15 cellular contexts compared by ENCODE assay signal in genomic region chr4:159267940-159268327, GRCh38.
DNase-seq lines count a peak whose midpoint lies in the region; ATAC-seq and TF ChIP-seq lines count a peak whose summit lies in the region.
"Had no signal": no experiment of that assay in that cellular context is flagged by ENCODE, and none has a peak within 500 bp of the region (broad histone marks: within the 10 kb centered on the region; RNA-seq: fewer than 3 reads in every experiment).

No MANE protein-coding gene starts in this region.

- H3K18ac ChIP-seq in neuronal stem cell (ENCODE audit: low read length), result no peak overlapping the region

- H2AK5ac ChIP-seq in neuronal stem cell (ENCODE audit: low read depth, low read length), result no peak overlapping the region

- H3K9ac ChIP-seq in neuronal stem cell (ENCODE audit: low read depth, low read length, poor library complexity) (no peak overlapping the region), PC-3 (ENCODE audit: low read length) (no peak overlapping the region)

- H3K27ac ChIP-seq in A673 (ENCODE audit: low read depth, low read length, poor library complexity, severe bottlenecking), result peak overlapping the region; percentile 18
- peak overlapping the region; percentile 62 for H3K27ac ChIP-seq in neuronal stem cell (replicated peaks; ENCODE audit: low read length)
- H3K27ac ChIP-seq in PC-3 (ENCODE audit: low read length), result no peak overlapping the region
- H3K27ac ChIP-seq: SK-N-MC, vagina had no signal

- H3K4me2 ChIP-seq in neuronal stem cell (ENCODE audit: insufficient read depth, low read length, poor library complexity, severe bottlenecking) (no peak overlapping the region), PC-3 (ENCODE audit: low read length) (no peak overlapping the region)

- H4K91ac ChIP-seq in neuronal stem cell (ENCODE audit: low read depth, low read length, poor library complexity), result no peak overlapping the region

- POLR2A ChIA-PET in A673 (lab: Charles Lee; ENCODE audit: low non-redundant PET) (no interaction called here), PC-3 (lab: Charles Lee; ENCODE audit: unreplicated experiment) (no interaction called here)
- POLR2A ChIA-PET in naive thymus-derived CD8-positive, alpha-beta T cell (lab: Charles Lee), result no interaction called here

- no peaks in the 10 kb centered on the region for H3K9me2 ChIP-seq in PC-3 (replicated peaks; ENCODE audit: low read length)

- CTCF ChIA-PET in A673 (lab: Charles Lee) (interaction anchor here (0.8 kb wide), 1 partner anchor 12 kb away, joined by 3 read pairs; no protein-coding TSS in a partner anchor), PC-3 (lab: Charles Lee) (no interaction called here)

- no peak overlapping the region for H2BK5ac ChIP-seq in neuronal stem cell (ENCODE audit: low read length)

- no peaks in the 10 kb centered on the region for H3K79me2 ChIP-seq in PC-3 (ENCODE audit: low read length)

- intact Hi-C loops in A673 (cut with micrococcal nuclease; ENCODE audit: unreplicated experiment), result no loop called here
- intact Hi-C loops in PC-3 (cut with micrococcal nuclease), result no loop called here
- intact Hi-C loops in CD14-positive monocyte (cut with micrococcal nuclease), result no loop called here

- H3K79me1 ChIP-seq in neuronal stem cell (ENCODE audit: low read depth, low read length), result no peaks in the 10 kb centered on the region

- H2BK12ac ChIP-seq in neuronal stem cell (ENCODE audit: low read length), result no peak overlapping the region

- H3K36me3 ChIP-seq in A673 (ENCODE audit: insufficient read depth, low read length, poor library complexity, severe bottlenecking) (no peaks in the 10 kb centered on the region), neuronal stem cell (replicated peaks in 1 of 2; ENCODE audit: control insufficient read depth in 2 of 2, insufficient read depth in 2 of 2, low read length in 2 of 2) (no peaks in the 10 kb centered on the region), PC-3 (ENCODE audit: low read depth, low read length) (no peaks in the 10 kb centered on the region)
- H3K36me3 ChIP-seq: HAP-1, MG63, vagina had no signal

- H4K8ac ChIP-seq in neuronal stem cell (ENCODE audit: low read depth, low read length), result no peak overlapping the region

- H3K4me3 Mint-ChIP-seq in CD14-positive monocyte, result no peak overlapping the region
- H3K4me3 Mint-ChIP-seq in naive thymus-derived CD8-positive, alpha-beta T cell, result no peak overlapping the region
- H3K4me3 Mint-ChIP-seq: activated CD4-positive, alpha-beta T cell treated with anti-CD3 and anti-CD28 coated beads, Interleukin-2, amount 10 ng/mL, durations not matched to agents 24 days and 14 days had no signal

- peaks cover 14 to 22% of the 10 kb centered on the region in 2 donors for H3K36me3 Mint-ChIP-seq in CD14-positive monocyte
- no peaks in the 10 kb centered on the region for H3K36me3 Mint-ChIP-seq in naive thymus-derived CD8-positive, alpha-beta T cell

- H3K23ac ChIP-seq in neuronal stem cell (ENCODE audit: low read depth, low read length, poor library complexity), result no peak overlapping the region

- H3K9me3 ChIP-seq in A673 (ENCODE audit: low read depth, low read length, poor library complexity, severe bottlenecking), result no peaks in the 10 kb centered on the region
- H3K9me3 ChIP-seq in neuronal stem cell (replicated peaks in 1 of 2; ENCODE audit: control insufficient read depth in 2 of 2, insufficient read depth in 1 of 2, low read depth in 1 of 2, low read length in 2 of 2), result no peaks in the 10 kb centered on the region
- no peaks in the 10 kb centered on the region for H3K9me3 ChIP-seq in PC-3 (ENCODE audit: low read length)
- H3K9me3 ChIP-seq: HAP-1, MG63, vagina had no signal

- no peak for TF ChIP-seq CTCF in A673 (conservative IDR thresholded peaks at IDR 0.05; ENCODE audit: low read depth, low read length)
- TF ChIP-seq CTCF in fibroblast of the aortic adventitia (IDR thresholded peaks at IDR 0.05; ENCODE audit: insufficient read depth, low read length), result no peak
- TF ChIP-seq CTCF in PC-3 (conservative IDR thresholded peaks at IDR 0.05; ENCODE audit: low read depth, low read length), result no peak
- no peak for TF ChIP-seq CTCF in CD14-positive monocyte (IDR thresholded peaks at IDR 0.05)

- H3K27me3 ChIP-seq in A673 (replicated peaks; ENCODE audit: insufficient read depth, low read depth, low read length, poor library complexity), result no peaks in the 10 kb centered on the region
- no peaks in the 10 kb centered on the region for H3K27me3 ChIP-seq in neuronal stem cell (ENCODE audit: control insufficient read depth in 3 of 3, insufficient read depth in 3 of 3, low read depth in 1 of 3, low read length in 3 of 3)
- no peaks in the 10 kb centered on the region for H3K27me3 ChIP-seq in PC-3 (ENCODE audit: low read length)
- H3K27me3 ChIP-seq: MG63, vagina had no signal

- WGBS in neuronal stem cell (ENCODE audit: extremely low coverage in 2 of 2, insufficient read length in 2 of 2, insufficient replicate concordance in 1 of 2), 2 donors, result no CpG with 5 or more reads among the region's 5 CpGs

- peak overlapping the region; percentile 70 for H2AFZ ChIP-seq in neuronal stem cell (ENCODE audit: low read length)
- no peak overlapping the region for H2AFZ ChIP-seq in PC-3 (ENCODE audit: low read length)

- H2BK15ac ChIP-seq in neuronal stem cell (ENCODE audit: low read length), result no peak overlapping the region

- H3K14ac ChIP-seq in neuronal stem cell (ENCODE audit: low read length), result no peak overlapping the region

- H3K4ac ChIP-seq in neuronal stem cell (ENCODE audit: low read length), result no peak overlapping the region

- BruUV-seq in A673 (replicated peaks; lab: Mats Ljungman, UMichigan) (no TSS peak), PC-3 (replicated peaks; lab: Mats Ljungman, UMichigan) (no TSS peak)

- peaks cover 0 to 1% (median 0%) of the 10 kb centered on the region in 7 donors for H3K9me3 Mint-ChIP-seq in CD14-positive monocyte
- no peaks in the 10 kb centered on the region for H3K9me3 Mint-ChIP-seq in naive thymus-derived CD8-positive, alpha-beta T cell
- H3K9me3 Mint-ChIP-seq: activated CD4-positive, alpha-beta T cell treated with anti-CD3 and anti-CD28 coated beads, Interleukin-2, amount 10 ng/mL, durations not matched to agents 24 days and 14 days had no signal

- H3K4me1 ChIP-seq in A673 (ENCODE audit: insufficient read depth, low read length, poor library complexity, severe bottlenecking) (peaks cover 23% of the 10 kb centered on the region), neuronal stem cell (ENCODE audit: control insufficient read depth in 2 of 2, insufficient read depth in 1 of 2, low read depth in 1 of 2, low read length in 2 of 2) (peaks cover 11 to 22% of the 10 kb centered on the region in 2 donors), PC-3 (ENCODE audit: insufficient read depth, low read length) (peaks cover 3% of the 10 kb centered on the region)

- ATAC-seq in PC-3, result no peak
- no peak for ATAC-seq in naive thymus-derived CD8-positive, alpha-beta T cell

- no peak overlapping the region for H2BK120ac ChIP-seq in neuronal stem cell (ENCODE audit: low read depth, low read length)

- H3K27ac Mint-ChIP-seq in CD14-positive monocyte, result no peak overlapping the region
- no peak overlapping the region for H3K27ac Mint-ChIP-seq in naive thymus-derived CD8-positive, alpha-beta T cell
- H3K27ac Mint-ChIP-seq: activated CD4-positive, alpha-beta T cell treated with anti-CD3 and anti-CD28 coated beads, Interleukin-2, amount 10 ng/mL, durations not matched to agents 24 days and 14 days had no signal

- H3K27me3 Mint-ChIP-seq in CD14-positive monocyte (ENCODE audit: low read depth in 3 of 3), result no peaks in the 10 kb centered on the region
- H3K27me3 Mint-ChIP-seq in naive thymus-derived CD8-positive, alpha-beta T cell, result no peaks in the 10 kb centered on the region
- H3K27me3 Mint-ChIP-seq: activated CD4-positive, alpha-beta T cell treated with anti-CD3 and anti-CD28 coated beads, Interleukin-2, amount 10 ng/mL, durations not matched to agents 24 days and 14 days had no signal

- no peaks in the 10 kb centered on the region for H4K20me1 ChIP-seq in PC-3 (ENCODE audit: low read length)

- H3K4me3 ChIP-seq in A673 (ENCODE audit: low read depth, low read length, poor library complexity, severe bottlenecking) (no peak overlapping the region), fibroblast of the aortic adventitia (ENCODE audit: low read depth, low read length) (peak overlapping the region; percentile 60), neuronal stem cell (ENCODE audit: low read length in 2 of 2) (peak overlapping the region in 1 of 2 donors; percentile 38), PC-3 (ENCODE audit: low read length) (no peak overlapping the region)
- H3K4me3 ChIP-seq: HAP-1, MG63, SK-N-MC, vagina had no signal

- H3F3A ChIP-seq in PC-3 (ENCODE audit: low read length, unreplicated experiment), result no peaks in the 10 kb centered on the region

- peaks cover 46% of the 10 kb centered on the region for H3K4me1 Mint-ChIP-seq in CD14-positive monocyte
- H3K4me1 Mint-ChIP-seq in naive thymus-derived CD8-positive, alpha-beta T cell, result peaks cover 4 to 13% (median 11%) of the 10 kb centered on the region in 4 donors
- H3K4me1 Mint-ChIP-seq: activated CD4-positive, alpha-beta T cell treated with anti-CD3 and anti-CD28 coated beads, Interleukin-2, amount 10 ng/mL, durations not matched to agents 24 days and 14 days had no signal

- DNase-seq in A673 (ENCODE audit: low spot score) (no peak), RPMI7951 (ENCODE audit: low read depth) (peak; percentile 44), fibroblast of the aortic adventitia (ENCODE audit: low read depth) (peak; percentile 76), neuronal stem cell (ENCODE audit: low spot score) (no peak), PC-3 (no peak), CD14-positive monocyte (ENCODE audit: low spot score) (no peak)
- no peak for DNase-seq in naive thymus-derived CD8-positive, alpha-beta T cell
- DNase-seq in activated CD4-positive, alpha-beta T cell treated with anti-CD3 and anti-CD28 coated beads for 48 hours, result no peak
- DNase-seq: activated CD4-positive, alpha-beta T cell treated with anti-CD3 and anti-CD28 coated beads, Interleukin-2, amount 10 ng/mL, durations not matched to agents 24 days and 14 days; activated effector memory CD4-positive, alpha-beta T cell treated with anti-CD3 and anti-CD28 coated beads, Interleukin-2, amount 50 U/mL, for 16 hours; MG63; NCI-H524 treated with DMSO at 0.1 percent for 48 hours had no signal

Comparison
In these comparisons a context has a peak if more than half of its experiments do, and no peak if none do; other contexts are left out.
1. DNase-seq: peak in RPMI7951 (single experiment) and fibroblast of the aortic adventitia (single experiment); none in A673 (single experiment), neuronal stem cell (single experiment), PC-3 (single experiment), CD14-positive monocyte (single experiment), naive thymus-derived CD8-positive, alpha-beta T cell (0 of 10) and activated CD4-positive, alpha-beta T cell treated with anti-CD3 and anti-CD28 coated beads for 48 hours (single experiment).